ENCODE assay signal across 8 cellular contexts in genomic region chr3:49553690-49554634, GRCh38. TPM values are rescaled to one million over a fixed set of nuclear protein-coding genes. Genes with fewer than 3 reads are reported as not detected.
DNase-seq lines count a peak whose midpoint lies in the region; ATAC-seq and TF ChIP-seq lines count a peak whose summit lies in the region.

TSS of gene BSN (plus strand) at chr3:49554477. CDS start at chr3:49554603, 126 bp downstream.

- peak within 1 kb of the TSS; percentile 78 for H3K27ac Mint-ChIP-seq in activated CD8-positive, alpha-beta T cell treated with anti-CD3 and anti-CD28 coated beads for 36 hours

- ATAC-seq in GM19397 (IDR thresholded peaks at IDR 0.05; ENCODE audit: unreplicated experiment) (peak; percentile 89), HG03571 (IDR thresholded peaks at IDR 0.05; ENCODE audit: unreplicated experiment) (peak; percentile 68), lower lobe of right lung (peak; percentile 96 to 97)
- peak; percentile 93 for ATAC-seq in activated CD8-positive, alpha-beta T cell treated with anti-CD3 and anti-CD28 coated beads for 36 hours

- no peaks in the 10 kb centered on the region for H3K36me3 Mint-ChIP-seq in activated CD8-positive, alpha-beta T cell treated with anti-CD3 and anti-CD28 coated beads for 36 hours (ENCODE audit: low read depth)

- H3K27me3 ChIP-seq in duodenal mucosa (ENCODE audit: control insufficient read depth in 1 of 2, insufficient read depth in 2 of 2, low read length in 2 of 2) (peaks cover 9 to 12% of the 10 kb centered on the region in 2 donors), lower lobe of right lung (ENCODE audit: low read depth) (peaks cover 4% of the 10 kb centered on the region)

- peak within 1 kb of the TSS; percentile 46 to 67 for H3K9ac ChIP-seq in duodenal mucosa (ENCODE audit: low read depth in 1 of 2, low read length in 2 of 2)

- H3K4me3 Mint-ChIP-seq in activated CD8-positive, alpha-beta T cell treated with anti-CD3 and anti-CD28 coated beads for 36 hours = peak within 1 kb of the TSS; percentile 90

- TF ChIP-seq CTCF in activated CD8-positive, alpha-beta T cell treated with anti-CD3 and anti-CD28 coated beads for 36 hours (IDR thresholded peaks at IDR 0.05) = no peak
- no peak for TF ChIP-seq CTCF in lower lobe of right lung (IDR thresholded peaks at IDR 0.05)

- H3K27me3 Mint-ChIP-seq in activated CD8-positive, alpha-beta T cell treated with anti-CD3 and anti-CD28 coated beads for 36 hours = peaks cover 18% of the 10 kb centered on the region

- POLR2A ChIA-PET in activated CD8-positive, alpha-beta T cell treated with anti-CD3 and anti-CD28 coated beads for 36 hours (lab: Charles Lee) = interaction anchor here (2.9 kb wide), 1 partner anchor 14 kb away, joined by 12 read pairs; no protein-coding TSS in a partner anchor

- CTCF ChIA-PET in activated CD8-positive, alpha-beta T cell treated with anti-CD3 and anti-CD28 coated beads for 36 hours (lab: Charles Lee) = interaction anchor here (0.8 to 6.9 kb wide), 3 partner anchors 14 to 383 kb away, joined by 3 to 57 read pairs (median 4); partner anchors contain the start of gene KLHDC8B

- H3K4me1 Mint-ChIP-seq in activated CD8-positive, alpha-beta T cell treated with anti-CD3 and anti-CD28 coated beads for 36 hours (ENCODE audit: low read depth) = peaks cover 12% of the 10 kb centered on the region

- H3K36me3 ChIP-seq in duodenal mucosa (ENCODE audit: control insufficient read depth in 1 of 2, insufficient read depth in 2 of 2, low read length in 2 of 2) (no peaks in the 10 kb centered on the region), lower lobe of right lung (no peaks in the 10 kb centered on the region)

- H3K27ac ChIP-seq in duodenal mucosa (ENCODE audit: low read depth, low read length) (no peak within 1 kb of the TSS), lower lobe of right lung (peak within 1 kb of the TSS; percentile 70)

- H3K9me3 ChIP-seq in duodenal mucosa (ENCODE audit: control insufficient read depth in 1 of 2, low read length in 2 of 2) (no peaks in the 10 kb centered on the region), lower lobe of right lung (no peaks in the 10 kb centered on the region)

- intact Hi-C loops in activated CD8-positive, alpha-beta T cell treated with anti-CD3 and anti-CD28 coated beads for 36 hours (cut with micrococcal nuclease) = no loop called here
- intact Hi-C loops in lower lobe of right lung (cut with DNase I) = no loop called here

- H3K4me3 ChIP-seq in duodenal mucosa (ENCODE audit: low read depth in 1 of 2, low read length in 2 of 2) = peak within 1 kb of the TSS; percentile 72 to 79
- peak within 1 kb of the TSS; percentile 79 for H3K4me3 ChIP-seq in lower lobe of right lung

- H3K9me3 Mint-ChIP-seq in activated CD8-positive, alpha-beta T cell treated with anti-CD3 and anti-CD28 coated beads for 36 hours = no peaks in the 10 kb centered on the region

- DNase-seq in C1 segment of cervical spinal cord (lab: John Stamatoyannopoulos, UW) (peak; percentile 32 to 96 (median 82)), NCI-H748 treated with DMSO at 0.1 percent for 48 hours (lab: John Stamatoyannopoulos, UW) (peak; percentile 66), lower lobe of right lung (peak; percentile 90)
- peak; percentile 93 for DNase-seq in activated CD8-positive, alpha-beta T cell treated with anti-CD3 and anti-CD28 coated beads for 36 hours
- peak; percentile 59 to 85 (median 83) for DNase-seq in stimulated activated CD4-positive, alpha-beta T cell treated with anti-CD3 and anti-CD28 coated beads, TNF-alpha, amount 100 ng/mL, for 1 hour (ENCODE audit: low read depth in 3 of 3, low spot score in 1 of 3)

- peaks cover 11 to 12% of the 10 kb centered on the region in 2 donors for H3K4me1 ChIP-seq in duodenal mucosa (ENCODE audit: control insufficient read depth in 1 of 2, insufficient read depth in 2 of 2, low read length in 2 of 2)
- H3K4me1 ChIP-seq in lower lobe of right lung = peaks cover 18% of the 10 kb centered on the region

RNA-seq across cellular contexts. Expression of gene BSN, which starts in this region (rescaled TPM):
- total RNA-seq in activated CD8-positive, alpha-beta T cell treated with anti-CD3 and anti-CD28 coated beads for 36 hours = under 1 TPM; 0.09 TPM
- total RNA-seq in lower lobe of right lung = 0.35 TPM

Comparison
In these comparisons a context has a peak if more than half of its experiments do, and no peak if none do; other contexts are left out.
1. Peak in DNase-seq and ATAC-seq in activated CD8-positive, alpha-beta T cell treated with anti-CD3 and anti-CD28 coated beads for 36 hours; RNA of the gene not detected or under 1 TPM.
2. Peak in DNase-seq, ATAC-seq, H3K4me3 ChIP-seq and H3K27ac ChIP-seq in lower lobe of right lung; RNA of the gene not detected or under 1 TPM.